Comparison of ENCODE assay signal across 9 cellular contexts in genomic region chr4:101232074-101232776, GRCh38.
A peak's percentile ranks its signal among the peaks of the same experiment; 100 is the strongest.
DNase-seq lines count a peak whose midpoint lies in the region; ATAC-seq, FAIRE-seq and TF ChIP-seq lines count a peak whose summit lies in the region.
"Had no signal": no experiment of that assay in that cellular context is flagged by ENCODE, and none has a peak within 500 bp of the region (broad histone marks: within the 10 kb centered on the region; RNA-seq: fewer than 3 reads in every experiment).

No MANE protein-coding gene starts in this region.

- H3K36me3 ChIP-seq in RWPE2 (ENCODE audit: low read depth) (peaks cover 4% of the 10 kb centered on the region; the same call in 1 of the 2 replicates), stomach (no peaks in the 10 kb centered on the region)
- H3K36me3 ChIP-seq: tibial artery had no signal

- CTCF ChIA-PET in A549 (lab: Yijun Ruan, JAX) = interaction anchor here (0.8 to 1.2 kb wide), 2 partner anchors 10 to 89 kb away, joined by 3 read pairs; no protein-coding TSS in a partner anchor

- POLR2A ChIA-PET in A549 (lab: Yijun Ruan, JAX) = interaction anchor here (1.8 kb wide), 1 partner anchor 116 kb away, joined by 5 read pairs; the partner anchor contains the start of gene PPP3CA

- ATAC-seq in A549 = peak; percentile 85 to 88; a peak in 5 of 6 replicates
- peak; percentile 72 for ATAC-seq in GM19463 (IDR thresholded peaks at IDR 0.05; ENCODE audit: unreplicated experiment)
- peak; percentile 98 for ATAC-seq in RWPE2 (ENCODE audit: low read depth)

- peak overlapping the region; percentile 75 for H3K4me2 ChIP-seq in A549

- no peak for TF ChIP-seq CTCF in A549 (IDR thresholded peaks at IDR 0.05)
- peak; percentile 8 for TF ChIP-seq CTCF in RWPE2 (IDR thresholded peaks at IDR 0.05; ENCODE audit: poor library complexity, severe bottlenecking)
- TF ChIP-seq CTCF in foreskin fibroblast (IDR thresholded peaks at IDR 0.05; ENCODE audit: low read depth, low read length) = no peak
- no peak for TF ChIP-seq CTCF in stomach (IDR thresholded peaks at IDR 0.05)

- H3K4me3 ChIP-seq in A549 = no peak overlapping the region
- H3K4me3 ChIP-seq in RWPE2 (ENCODE audit: severe bottlenecking) = no peak overlapping the region
- H3K4me3 ChIP-seq in foreskin fibroblast (ENCODE audit: low read depth in 1 of 2, low read length in 2 of 2) = no peak overlapping the region
- H3K4me3 ChIP-seq in stomach = no peak overlapping the region
- H3K4me3 ChIP-seq: tibial artery had no signal

- 0% methylated on average over 1 of the region's 1 CpG for WGBS in A549 (ENCODE audit: missing lambda C conversion rate)
- WGBS in stomach, 5 donors = 52 to 77% (median 67%) methylated on average over 1 of the region's 1 CpG

- TF ChIP-seq EP300 in A549 (IDR thresholded peaks at IDR 0.05) (no peak), stomach (IDR thresholded peaks at IDR 0.05) (no peak)

- no peak for TF ChIP-seq POLR2A in A549 (IDR thresholded peaks at IDR 0.05; ENCODE audit: low read length)
- no peak for TF ChIP-seq POLR2A in stomach (IDR thresholded peaks at IDR 0.05)

- FAIRE-seq in A549 (lab: Jason Lieb, UNC) = no peak
- no peak for FAIRE-seq in GM19239 (lab: Jason Lieb, UNC)

- intact Hi-C loops in stomach (cut with DNase I; ENCODE audit: low total_unique reads) = no loop called here

- H3K4me1 ChIP-seq in A549 = peaks cover 62% of the 10 kb centered on the region
- H3K4me1 ChIP-seq in RWPE2 (ENCODE audit: insufficient read depth, poor library complexity, severe bottlenecking) = peaks cover 24% of the 10 kb centered on the region
- H3K4me1 ChIP-seq in stomach = peaks cover 0 to 46% (median 24%) of the 10 kb centered on the region in 4 donors

- H3K27me3 ChIP-seq in RWPE2 (ENCODE audit: insufficient read depth, poor library complexity, severe bottlenecking) (no peaks in the 10 kb centered on the region), stomach (no peaks in the 10 kb centered on the region)
- H3K27me3 ChIP-seq: tibial artery had no signal

- H3K27ac ChIP-seq in A549 (peak overlapping the region; percentile 60 to 68; a peak in 4 of 6 replicates), RWPE2 (ENCODE audit: poor library complexity, severe bottlenecking) (peak overlapping the region; percentile 39), stomach (no peak overlapping the region)
- H3K27ac ChIP-seq: tibial artery had no signal

- peak in 1 of 2 experiments; percentile 67 for DNase-seq in A549 (ENCODE audit: low read depth in 1 of 2, low spot score in 1 of 2)
- peak; percentile 68 for DNase-seq in RWPE2 (ENCODE audit: low spot score)
- peak; percentile 61 to 80 for DNase-seq in foreskin fibroblast
- no peak for DNase-seq in stomach
- no peak for DNase-seq in NOMO-1 treated with dmso at 0.1 percent for 144 hours (lab: John Stamatoyannopoulos, UW; ENCODE audit: unreplicated experiment)
- DNase-seq in GM19239 (ENCODE audit: insufficient read length, low spot score) = no peak
- no peak for DNase-seq in NCI-H146 (lab: John Stamatoyannopoulos, UW)

- TF ChIP-seq RAD21 in A549 (conservative IDR thresholded peaks at IDR 0.05 in 1 of 2, IDR thresholded peaks at IDR 0.05 in 1 of 2) = 0 out of 5 replicates have a peak, but pooled peaks of 1 of the 2 experiments have one; percentile 4

- H3K9me3 ChIP-seq in A549 (no peaks in the 10 kb centered on the region), RWPE2 (ENCODE audit: severe bottlenecking) (no peaks in the 10 kb centered on the region), stomach (no peaks in the 10 kb centered on the region)
- H3K9me3 ChIP-seq: tibial artery had no signal

TF ChIP-seq in A549, 52 proteins besides CTCF, POLR2A, EP300 and RAD21:
- TF ChIP-seq PHF8 (IDR thresholded peaks at IDR 0.05; ENCODE audit: borderline replicate concordance, low read depth) (no peak), CHD2 (IDR thresholded peaks at IDR 0.05; ENCODE audit: low read length, partially characterized antibody) (no peak), MAFK (IDR thresholded peaks at IDR 0.05; ENCODE audit: partially characterized antibody) (peak; percentile 99), FOSL2 (IDR thresholded peaks at IDR 0.05) (no peak), FOSL2 (CRISPR knock-in tag; IDR thresholded peaks at IDR 0.05) (peak; percentile 62)

Comparison
In these comparisons a context has a peak if more than half of its experiments do, and no peak if none do; other contexts are left out.
1. DNase-seq: peak in RWPE2 (single experiment) and foreskin fibroblast (2 of 2); none in stomach (single experiment), NOMO-1 treated with dmso at 0.1 percent for 144 hours (single experiment), GM19239 (single experiment) and NCI-H146 (single experiment).
2. H3K27ac ChIP-seq: peak in A549 (2 of 2) and RWPE2 (single experiment); none in stomach (0 of 5).
3. Peak in every context shown above with its lines, with median percentiles within 50 percentile points of each other: ATAC-seq.